8 cellular contexts compared by ENCODE assay signal in the genomic region with DNA sequence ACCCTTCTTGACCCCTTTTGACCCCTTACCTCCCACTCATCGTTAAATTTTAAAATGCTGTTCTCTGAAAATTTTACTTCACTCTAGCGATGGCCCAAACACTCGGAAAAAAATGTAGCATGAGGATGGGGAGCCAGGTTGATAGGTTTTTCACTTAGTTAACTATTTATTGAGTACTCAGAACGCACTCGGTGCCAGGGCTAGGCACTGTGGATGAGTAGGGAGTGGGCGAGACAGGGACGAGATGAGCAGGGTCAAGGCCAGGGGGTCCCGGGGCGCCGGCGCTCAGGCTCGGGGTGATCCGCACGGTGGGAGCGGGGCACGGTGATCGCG. TPM values are rescaled to one million over a fixed set of nuclear protein-coding genes. Genes with fewer than 3 reads are reported as not detected.
DNase-seq lines count a peak whose midpoint lies in the region; ATAC-seq, FAIRE-seq and TF ChIP-seq lines count a peak whose summit lies in the region.

No MANE protein-coding gene starts in this region.

- H3K9me3 ChIP-seq in SJCRH30 (replicated peaks) (no peaks in the 10 kb centered on the region), small intestine (ENCODE audit: control insufficient read depth, low read depth) (no peaks in the 10 kb centered on the region)

- TF ChIP-seq CTCF in foreskin keratinocyte (conservative IDR thresholded peaks at IDR 0.05), result no peak

- H3K27me3 ChIP-seq in SJCRH30, result no peaks in the 10 kb centered on the region
- no peaks in the 10 kb centered on the region for H3K27me3 ChIP-seq in foreskin keratinocyte
- H3K27me3 ChIP-seq in small intestine (ENCODE audit: control insufficient read depth in 2 of 2, insufficient read depth in 2 of 2, low read length in 2 of 2), result no peaks in the 10 kb centered on the region

- WGBS in small intestine, 3 donors, result 0% methylated on average over 18 of the region's 18 CpGs

- peaks cover 5% of the 10 kb centered on the region; the same call in 1 of the 2 replicates for H3K4me1 ChIP-seq in SJCRH30
- peaks cover 9% of the 10 kb centered on the region for H3K4me1 ChIP-seq in foreskin keratinocyte
- H3K4me1 ChIP-seq in small intestine (ENCODE audit: control insufficient read depth in 2 of 2, insufficient read depth in 1 of 2, low read depth in 1 of 2, low read length in 1 of 2), result no peaks in the 10 kb centered on the region

- H3K36me3 ChIP-seq in SJCRH30, result peaks cover 34% of the 10 kb centered on the region; the same call in 1 of the 2 replicates
- peaks cover 7 to 11% of the 10 kb centered on the region in 2 donors for H3K36me3 ChIP-seq in small intestine (ENCODE audit: control insufficient read depth in 2 of 2, insufficient read depth in 2 of 2, low read length in 2 of 2)

- peak; percentile 31 for ATAC-seq in GM21619 (IDR thresholded peaks at IDR 0.05; ENCODE audit: unreplicated experiment)
- no peak for ATAC-seq in foreskin keratinocyte
- no peak for ATAC-seq in HG02623 (IDR thresholded peaks at IDR 0.05; ENCODE audit: unreplicated experiment)

- H3K27ac ChIP-seq in SJCRH30 (peak overlapping the region; percentile 52), foreskin keratinocyte (peak overlapping the region; percentile 32), small intestine (ENCODE audit: low read depth in 1 of 2, low read length in 1 of 2) (peak overlapping the region; percentile 81 to 86)

- DNase-seq in SJCRH30, result no peak
- DNase-seq in foreskin keratinocyte, result no peak
- DNase-seq in small intestine, result no peak
- DNase-seq in posterior cingulate gyrus, result no peak
- DNase-seq in C1 segment of cervical spinal cord (lab: John Stamatoyannopoulos, UW), result no peak
- DNase-seq in putamen (ENCODE audit: low spot score), result no peak

- FAIRE-seq in small intestine (lab: Jason Lieb, UNC), result no peak

- H3K4me3 ChIP-seq in SJCRH30 (peak overlapping the region; percentile 71), small intestine (ENCODE audit: low read depth in 1 of 2, low read length in 2 of 2) (peak overlapping the region; percentile 88 to 93)

- intact Hi-C loops in posterior cingulate gyrus (cut with DNase I), result loop anchor here (2.0 kb wide), 3 partner anchors 36 to 118 kb away; a partner anchor contains a TSS

RNA-seq across cellular contexts. Expression of a gene that starts 0.4 kb away (rescaled TPM):
- total RNA-seq in SJCRH30 (2014; rRNA removed; shearing (Covaris generic)), result 15.6 and 16.7 TPM in 2 replicates
- total RNA-seq in foreskin keratinocyte, result 12.8 and 13.9 TPM in 2 replicates
- polyA plus RNA-seq in foreskin keratinocyte (7.5 and 7.7 TPM in 2 replicates), small intestine (10 to 100 TPM in 2 of 3 donors, 1 to 10 TPM in 1; 7.2 to 12.4 (median 11.4) TPM)

RNA-seq across cellular contexts. Expression of a gene that starts 0.6 kb away (rescaled TPM):
- 13.1 and 14.5 TPM in 2 replicates for total RNA-seq in SJCRH30 (2014; rRNA removed; shearing (Covaris generic))
- total RNA-seq in foreskin keratinocyte, result 6.7 and 7.3 TPM in 2 replicates
- polyA plus RNA-seq in foreskin keratinocyte (5.6 and 6.3 TPM in 2 replicates), small intestine (1 to 10 TPM; 3.0 to 4.9 (median 4.5) TPM)

RNA-seq across cellular contexts. Expression of a gene that starts 42.9 kb away (rescaled TPM):
- 2.9 and 3.0 TPM in 2 replicates for total RNA-seq in SJCRH30 (2014; rRNA removed; shearing (Covaris generic))
- total RNA-seq in foreskin keratinocyte, result 1.8 and 2.5 TPM in 2 replicates
- 0.64 and 0.65 TPM in 2 replicates for polyA plus RNA-seq in foreskin keratinocyte
- under 1 TPM; 0.45 to 0.95 (median 0.81) TPM for polyA plus RNA-seq in small intestine

RNA-seq across cellular contexts. Expression of a gene that starts 43.1 kb away (rescaled TPM):
- 14.1 and 21.7 TPM in 2 replicates for total RNA-seq in SJCRH30 (2014; rRNA removed; shearing (Covaris generic))
- 17.0 and 19.9 TPM in 2 replicates for total RNA-seq in foreskin keratinocyte
- 25.5 and 26.0 TPM in 2 replicates for polyA plus RNA-seq in foreskin keratinocyte
- polyA plus RNA-seq in small intestine, result 100 to 1,000 TPM in 1 of 3 donors, 10 to 100 TPM in 2; 51.2 to 102 (median 69.2) TPM

RNA-seq across cellular contexts. Expression of a gene that starts 44.7 kb away (rescaled TPM):
- total RNA-seq in SJCRH30 (2014; rRNA removed; shearing (Covaris generic)), result not detected in 2 replicates
- 0.07 TPM in 1 of 2 replicates, not detected in the other for total RNA-seq in foreskin keratinocyte
- polyA plus RNA-seq in foreskin keratinocyte (0.06 TPM in 1 of 2 replicates, not detected in the other), small intestine (under 1 TPM in 1 of 3 donors, not detected in 2; 0.04 TPM)

Comparison
In these comparisons a context has a peak if more than half of its experiments do, and no peak if none do; other contexts are left out.
1. H3K27ac ChIP-seq: peak in every context shown above with its lines; median percentile 84 in small intestine; 52 in SJCRH30; 32 in foreskin keratinocyte.